Comparison of ENCODE assay signal across 29 cellular contexts in genomic region chr5:60550311-60550710, GRCh38.
"Had no signal": no experiment of that assay in that cellular context is flagged by ENCODE, and none has a peak within 500 bp of the region (broad histone marks: within the 10 kb centered on the region; RNA-seq: fewer than 3 reads in every experiment).

No MANE protein-coding gene starts in this region.

- H3K27me3 ChIP-seq: ascending aorta, breast epithelium, cardiac muscle cell, dorsolateral prefrontal cortex, gastrocnemius medialis had no signal

- H3K36me3 ChIP-seq: ascending aorta, breast epithelium, cardiac muscle cell, gastrocnemius medialis had no signal

- H3K9me3 ChIP-seq: ascending aorta, breast epithelium, gastrocnemius medialis had no signal

- DNase-seq: activated CD4-positive, alpha-beta memory T cell treated with anti-CD3 and anti-CD28 coated beads, Interleukin-2, amount 10 ng/mL, durations not matched to agents 7 days and 5 days; activated CD4-positive, alpha-beta T cell treated with anti-CD3 and anti-CD28 coated beads for 1 hour; activated CD4-positive, alpha-beta T cell treated with anti-CD3 and anti-CD28 coated beads for 4 hours; activated CD4-positive, alpha-beta T cell treated with anti-CD3 and anti-CD28 coated beads, Interleukin-2, amount 10 ng/mL, durations not matched to agents 7 days and 5 days; activated CD4-positive, alpha-beta T cell treated with anti-CD3 and anti-CD28 coated beads, Interleukin-2, amount 50 U/mL, for 4 hours; activated CD8-positive, alpha-beta memory T cell treated with anti-CD3 and anti-CD28 coated beads, Interleukin-2, amount 50 U/mL, for 48 hours; activated gamma-delta T cell; activated naive CD4-positive, alpha-beta T cell; activated naive CD4-positive, alpha-beta T cell treated with anti-CD3 and anti-CD28 coated beads, Interleukin-2, amount 10 ng/mL, durations not matched to agents 7 days and 5 days; activated naive CD8-positive, alpha-beta T cell treated with anti-CD3 and anti-CD28 coated beads, Interleukin-2, amount 10 ng/mL, durations not matched to agents 7 days and 5 days; activated T-cell treated with anti-CD3 and anti-CD28 coated beads for 4 hours; activated T-cell treated with anti-CD3 and anti-CD28 coated beads, Interleukin-2, amount 50 U/mL, for 24 hours; activated T-cell treated with anti-CD3 and anti-CD28 coated beads, Interleukin-2, amount 50 U/mL, for 72 hours; central memory CD4-positive, alpha-beta T cell; cerebellar nuclear complex; dorsolateral prefrontal cortex; effector memory CD4-positive, alpha-beta T cell; endodermal cell; foreskin keratinocyte; gastrocnemius medialis; T-helper 2 cell had no signal

- H3K27ac ChIP-seq: ascending aorta, breast epithelium, cardiac muscle cell, dorsolateral prefrontal cortex, foreskin keratinocyte, gastrocnemius medialis, VCaP had no signal

- H3K4me1 ChIP-seq: breast epithelium, foreskin keratinocyte, gastrocnemius medialis had no signal

- H3K4me3 ChIP-seq: ascending aorta, breast epithelium, cardiac muscle cell, coronary artery, dorsolateral prefrontal cortex, gastrocnemius medialis had no signal

- ATAC-seq: activated naive CD4-positive, alpha-beta T cell treated with anti-CD3 and anti-CD28 coated beads, Interleukin-2, amount 50 U/mL, for 72 hours; activated T-cell treated with anti-CD3 and anti-CD28 coated beads, Interleukin-2, amount 50 U/mL, for 72 hours; esophagus mucosa; foreskin keratinocyte; gastrocnemius medialis; WTC11 had no signal
